15 cellular contexts compared by ENCODE assay signal in the genomic region with DNA sequence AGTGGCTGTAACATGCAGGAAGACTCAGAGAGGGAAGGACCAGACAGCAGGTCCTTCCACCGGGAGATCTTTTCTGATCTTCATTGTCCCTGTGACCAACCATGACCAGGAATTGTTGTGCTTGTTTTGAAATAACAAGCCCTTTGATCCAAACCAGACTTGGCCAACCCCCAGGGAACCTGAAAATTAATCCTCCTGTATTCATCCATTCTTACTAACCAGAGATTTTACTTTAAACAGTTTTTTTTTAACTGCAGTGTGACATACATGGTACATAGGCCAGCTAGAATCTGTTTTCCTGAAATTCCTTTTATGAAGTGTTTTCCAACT. TPM values are rescaled to one million over a fixed set of nuclear protein-coding genes. Genes with fewer than 3 reads are reported as not detected.
DNase-seq lines count a peak whose midpoint lies in the region; ATAC-seq, FAIRE-seq and TF ChIP-seq lines count a peak whose summit lies in the region.
"Had no signal": no experiment of that assay in that cellular context is flagged by ENCODE, and none has a peak within 500 bp of the region (broad histone marks: within the 10 kb centered on the region; RNA-seq: fewer than 3 reads in every experiment).

No MANE protein-coding gene starts in this region.

- peaks cover 32% of the 10 kb centered on the region for H3K4me1 Mint-ChIP-seq in astrocyte (ENCODE audit: low read depth, unreplicated experiment)

- H3K4me1 ChIP-seq in BLaER1 treated with 17β-estradiol and CSF1 and Interleukin-3, amounts not matched to agents 10 nM and 100 nM, result peaks cover 68 to 92% (median 90%) of the 10 kb centered on the region in 10 experiments
- H3K4me1 ChIP-seq in astrocyte (ENCODE audit: insufficient read depth, low read length) (peaks cover 36% of the 10 kb centered on the region), gastroesophageal sphincter (peaks cover 10 to 91% (median 73%) of the 10 kb centered on the region in 3 donors), rectal smooth muscle tissue (ENCODE audit: control insufficient read depth, insufficient read depth, low read length) (peaks cover 61% of the 10 kb centered on the region), SJCRH30 (peaks cover 16% of the 10 kb centered on the region)

- peaks cover 0 to 5% (median 0%) of the 10 kb centered on the region in 11 experiments; a peak in 1 of 22 replicates for H3K36me3 ChIP-seq in BLaER1 treated with 17β-estradiol and CSF1 and Interleukin-3, amounts not matched to agents 10 nM and 100 nM
- no peaks in the 10 kb centered on the region for H3K36me3 ChIP-seq in astrocyte (ENCODE audit: insufficient read depth, low read length)
- peaks cover 0 to 12% of the 10 kb centered on the region in 2 donors for H3K36me3 ChIP-seq in gastroesophageal sphincter
- H3K36me3 ChIP-seq in rectal smooth muscle tissue (ENCODE audit: control insufficient read depth, insufficient read depth, low read length), result no peaks in the 10 kb centered on the region
- no peaks in the 10 kb centered on the region for H3K36me3 ChIP-seq in brain microvascular endothelial cell (replicated peaks)
- H3K36me3 ChIP-seq in SJCRH30, result no peaks in the 10 kb centered on the region

- H3K27me3 Mint-ChIP-seq in astrocyte (ENCODE audit: low read depth, unreplicated experiment), result peaks cover 6% of the 10 kb centered on the region

- TF ChIP-seq EP300 in gastroesophageal sphincter (IDR thresholded peaks at IDR 0.05), result no peak

- H3K4me2 ChIP-seq in BLaER1 treated with 17β-estradiol and CSF1 and Interleukin-3, amounts not matched to agents 10 nM and 100 nM, result peak overlapping the region; percentile 17 to 100 (median 97); a peak in 18 of 22 replicates
- peak overlapping the region; percentile 64 for H3K4me2 ChIP-seq in astrocyte (ENCODE audit: low read length)

- in situ Hi-C loops in brain microvascular endothelial cell (cut with HindIII; ENCODE audit: low pct_ligation_motif_present, low sequenced_read_pairs), result no loop called here

- WGBS in gastroesophageal sphincter (ENCODE audit: low coverage in 1 of 2), 2 donors, result 0 to 20% methylated on average over 1 of the region's 1 CpG

- H2AFZ ChIP-seq in astrocyte (ENCODE audit: low read depth, low read length), result no peak overlapping the region

- peak overlapping the region; percentile 22 for H3K4me3 Mint-ChIP-seq in astrocyte (ENCODE audit: unreplicated experiment)
- H3K4me3 Mint-ChIP-seq: activated CD8-positive, alpha-beta T cell treated with anti-CD3 and anti-CD28 coated beads, Interleukin-2, amount 10 ng/mL, durations not matched to agents 7 days and 5 days; B cell had no signal

- peaks cover 55 to 87% (median 80%) of the 10 kb centered on the region in 11 experiments; a peak in 21 of 22 replicates for H4K20me1 ChIP-seq in BLaER1 treated with 17β-estradiol and CSF1 and Interleukin-3, amounts not matched to agents 10 nM and 100 nM
- H4K20me1 ChIP-seq in astrocyte (ENCODE audit: insufficient read depth, low read length), result peaks cover 76% of the 10 kb centered on the region

- H3K79me2 ChIP-seq in astrocyte (ENCODE audit: insufficient read depth, low read length), result peaks cover 45% of the 10 kb centered on the region

- no peak for DNase-seq in astrocyte (ENCODE audit: low read depth)
- no peak for DNase-seq in brain microvascular endothelial cell
- no peak for DNase-seq in HCEC 1CT
- DNase-seq in SJCRH30, result no peak
- DNase-seq in foreskin melanocyte, result no peak
- DNase-seq: activated CD8-positive, alpha-beta T cell treated with anti-CD3 and anti-CD28 coated beads, Interleukin-2, amount 10 ng/mL, durations not matched to agents 7 days and 5 days; DMS79 treated with DMSO at 0.1 percent for 48 hours; head of caudate nucleus; NCI-H2029 treated with DMSO at 0.1 percent for 48 hours had no signal

- H3K36me3 Mint-ChIP-seq in astrocyte (ENCODE audit: low read depth, unreplicated experiment), result peaks cover 9% of the 10 kb centered on the region

- no peak for TF ChIP-seq CTCF in astrocyte (IDR thresholded peaks at IDR 0.05; ENCODE audit: insufficient read depth, low read depth, low read length)
- no peak for TF ChIP-seq CTCF in gastroesophageal sphincter (IDR thresholded peaks at IDR 0.05)
- TF ChIP-seq CTCF in brain microvascular endothelial cell (IDR thresholded peaks at IDR 0.05; ENCODE audit: low read depth, low read length, missing control alignments), result no peak

- H3K9me3 Mint-ChIP-seq in astrocyte (ENCODE audit: unreplicated experiment), result no peaks in the 10 kb centered on the region
- H3K9me3 Mint-ChIP-seq: activated T-helper 2 cell treated with anti-CD3 and anti-CD28 coated beads, Interferon-gamma antibody, Interleukin-2, Interleukin-4, amounts not matched to agents 10 μg/mL and 5 μg/mL and 100 μg/mL, durations not matched to agents 14 hours and 24 hours and 36 hours had no signal

- peak overlapping the region; percentile 50 for H3K27ac Mint-ChIP-seq in astrocyte (ENCODE audit: unreplicated experiment)
- H3K27ac Mint-ChIP-seq: activated CD8-positive, alpha-beta T cell treated with anti-CD3 and anti-CD28 coated beads, Interleukin-2, amount 10 ng/mL, durations not matched to agents 7 days and 5 days; activated T-helper 2 cell treated with anti-CD3 and anti-CD28 coated beads, Interferon-gamma antibody, Interleukin-2, Interleukin-4, amounts not matched to agents 10 μg/mL and 5 μg/mL and 100 μg/mL, durations not matched to agents 14 hours and 24 hours and 36 hours; B cell had no signal

- no peak for TF ChIP-seq POLR2A in gastroesophageal sphincter (IDR thresholded peaks at IDR 0.05)

- H3K27me3 ChIP-seq in BLaER1 treated with 17β-estradiol and CSF1 and Interleukin-3, amounts not matched to agents 10 nM and 100 nM, result peaks cover 11 to 82% (median 42%) of the 10 kb centered on the region in 11 experiments; a peak in 19 of 22 replicates
- no peaks in the 10 kb centered on the region for H3K27me3 ChIP-seq in astrocyte (ENCODE audit: insufficient read depth, low read length)
- H3K27me3 ChIP-seq in gastroesophageal sphincter, result no peaks in the 10 kb centered on the region
- H3K27me3 ChIP-seq in rectal smooth muscle tissue (ENCODE audit: control insufficient read depth, insufficient read depth, low read length), result no peaks in the 10 kb centered on the region
- H3K27me3 ChIP-seq in brain microvascular endothelial cell (replicated peaks), result no peaks in the 10 kb centered on the region
- H3K27me3 ChIP-seq in SJCRH30, result no peaks in the 10 kb centered on the region

- H3K4me3 ChIP-seq in BLaER1 treated with 17β-estradiol and CSF1 and Interleukin-3, amounts not matched to agents 10 nM and 100 nM, result no peak overlapping the region
- H3K4me3 ChIP-seq in astrocyte (ENCODE audit: insufficient read depth, low read depth, low read length) (no peak overlapping the region), gastroesophageal sphincter (peak overlapping the region in 1 of 2 donors; percentile 19), rectal smooth muscle tissue (ENCODE audit: low read length) (no peak overlapping the region), brain microvascular endothelial cell (ENCODE audit: low read depth, low read length) (no peak overlapping the region), SJCRH30 (no peak overlapping the region)

- H3K9ac ChIP-seq in BLaER1 treated with 17β-estradiol and CSF1 and Interleukin-3, amounts not matched to agents 10 nM and 100 nM, result peak overlapping the region in 2 of 11 experiments; percentile 87 to 89; a peak in 1 of 22 replicates
- H3K9ac ChIP-seq in astrocyte (ENCODE audit: low read length) (peak overlapping the region; percentile 16), rectal smooth muscle tissue (ENCODE audit: low read length) (peak overlapping the region; percentile 2)

- no peak for ATAC-seq in gastroesophageal sphincter
- ATAC-seq: activated CD8-positive, alpha-beta T cell treated with anti-CD3 and anti-CD28 coated beads, Interleukin-2, amount 10 ng/mL, durations not matched to agents 7 days and 5 days; left lobe of liver had no signal

- H3K9me3 ChIP-seq in BLaER1 treated with 17β-estradiol and CSF1 and Interleukin-3, amounts not matched to agents 10 nM and 100 nM (replicated peaks in 1 of 11), result no peaks in the 10 kb centered on the region
- H3K9me3 ChIP-seq in astrocyte (ENCODE audit: insufficient read depth, low read depth, low read length) (no peaks in the 10 kb centered on the region), gastroesophageal sphincter (no peaks in the 10 kb centered on the region), SJCRH30 (replicated peaks) (no peaks in the 10 kb centered on the region)

- no peak for FAIRE-seq in astrocyte (lab: Jason Lieb, UNC)

- no peak overlapping the region for H3K27ac ChIP-seq in BLaER1 treated with 17β-estradiol and CSF1 and Interleukin-3, amounts not matched to agents 10 nM and 100 nM
- no peak overlapping the region for H3K27ac ChIP-seq in astrocyte (ENCODE audit: low read depth, low read length)
- H3K27ac ChIP-seq in gastroesophageal sphincter, result peak overlapping the region; percentile 73 to 97 (median 94)
- peak overlapping the region; percentile 93 for H3K27ac ChIP-seq in rectal smooth muscle tissue (ENCODE audit: low read depth, low read length)
- H3K27ac ChIP-seq in brain microvascular endothelial cell, result no peak overlapping the region
- H3K27ac ChIP-seq in SJCRH30, result no peak overlapping the region

RNA-seq across cellular contexts. Expression of a gene that starts 4.0 kb away (rescaled TPM):
- total RNA-seq in astrocyte (34.7 and 39.0 TPM in 2 replicates), gastroesophageal sphincter (100 to 1,000 TPM in 2 of 4 donors, 10 to 100 TPM in 2; 95.7 to 137 (median 101) TPM)
- 14.6 and 15.6 TPM in 2 replicates for total RNA-seq in SJCRH30 (2014; rRNA removed; shearing (Covaris generic))

Comparison
In these comparisons a context has a peak if more than half of its experiments do, and no peak if none do; other contexts are left out.
1. H3K27ac ChIP-seq: peak in gastroesophageal sphincter (4 of 4) and rectal smooth muscle tissue (single experiment); none in BLaER1 treated with 17β-estradiol and CSF1 and Interleukin-3, amounts not matched to agents 10 nM and 100 nM (0 of 11), astrocyte (single experiment), brain microvascular endothelial cell (single experiment) and SJCRH30 (single experiment).